Comparison of ENCODE assay signal across 23 cellular contexts in genomic region chr12:82659343-82660207, GRCh38. TPM values are rescaled to one million over a fixed set of nuclear protein-coding genes. Genes with fewer than 3 reads are reported as not detected.
"Had no signal": no experiment of that assay in that cellular context is flagged by ENCODE, and none has a peak within 500 bp of the region (broad histone marks: within the 10 kb centered on the region; RNA-seq: fewer than 3 reads in every experiment).

No MANE protein-coding gene starts in this region.

- H3K9me3 ChIP-seq: ascending aorta, breast epithelium, esophagus muscularis mucosa, neutrophil had no signal

- H3K4me3 ChIP-seq: ascending aorta, breast epithelium, esophagus muscularis mucosa, heart right ventricle, tibial nerve had no signal

- H3K36me3 ChIP-seq: ascending aorta, breast epithelium, esophagus muscularis mucosa, heart right ventricle, neutrophil, tibial nerve, WERI-Rb-1 had no signal

- FAIRE-seq: urothelium cell line had no signal

- H3K9me3 Mint-ChIP-seq: activated naive CD4-positive, alpha-beta T cell treated with anti-CD3 and anti-CD28 coated beads, Interleukin-2, amount 50 U/mL, for 24 hours; activated T-cell treated with anti-CD3 and anti-CD28 coated beads, Interleukin-2, amount 50 U/mL, for 72 hours; memory B cell had no signal

- H3K4me1 ChIP-seq: ascending aorta, breast epithelium, heart right ventricle, tibial nerve had no signal

- H3K27ac ChIP-seq: ascending aorta, breast epithelium, esophagus muscularis mucosa, heart right ventricle, neutrophil, tibial nerve, WERI-Rb-1 had no signal

- H3K4me1 Mint-ChIP-seq: activated naive CD4-positive, alpha-beta T cell treated with anti-CD3 and anti-CD28 coated beads, Interleukin-2, amount 50 U/mL, for 24 hours; immature natural killer cell; memory B cell; naive thymus-derived CD8-positive, alpha-beta T cell had no signal

- H3K27me3 Mint-ChIP-seq: dendritic cell treated with granulocyte-macrophage colony-stimulating factor and Interleukin-4, amounts not matched to agents 40 ng/mL and 50 ng/mL, for 4 days had no signal

- H3K27ac Mint-ChIP-seq: activated naive CD4-positive, alpha-beta T cell treated with anti-CD3 and anti-CD28 coated beads, Interleukin-2, amount 50 U/mL, for 24 hours; activated T-cell treated with anti-CD3 and anti-CD28 coated beads, Interleukin-2, amount 50 U/mL, for 72 hours; dendritic cell treated with granulocyte-macrophage colony-stimulating factor and Interleukin-4, amounts not matched to agents 40 ng/mL and 50 ng/mL, for 4 days; immature natural killer cell; memory B cell; naive thymus-derived CD8-positive, alpha-beta T cell had no signal

- H3K36me3 Mint-ChIP-seq: activated naive CD4-positive, alpha-beta T cell treated with anti-CD3 and anti-CD28 coated beads, Interleukin-2, amount 50 U/mL, for 24 hours; memory B cell; naive thymus-derived CD8-positive, alpha-beta T cell had no signal

- H3K27me3 ChIP-seq: ascending aorta, breast epithelium, esophagus muscularis mucosa, heart right ventricle, neutrophil, tibial nerve had no signal

- DNase-seq: activated CD4-positive, alpha-beta T cell treated with anti-CD3 and anti-CD28 coated beads for 1 hour; activated CD8-positive, alpha-beta memory T cell treated with anti-CD3 and anti-CD28 coated beads for 24 hours; activated gamma-delta T cell; activated T-cell treated with anti-CD3 and anti-CD28 coated beads, Interleukin-2, amount 50 U/mL, for 72 hours; effector CD8-positive, alpha-beta T cell; heart right ventricle; immature natural killer cell; naive thymus-derived CD8-positive, alpha-beta T cell; retina; stimulated activated CD4-positive, alpha-beta T cell treated with anti-CD3 and anti-CD28 coated beads, Interleukin-12 subunit alpha, Interleukin-12 subunit beta, amount 100 ng/mL, for 4 hours; stimulated activated CD4-positive, alpha-beta T cell treated with anti-CD3 and anti-CD28 coated beads, Interleukin-1b, Interleukin-23, amount 100 ng/mL, for 48 hours; stimulated activated CD8-positive, alpha-beta memory T cell treated with anti-CD3 and anti-CD28 coated beads, Interleukin-4, amount 100 ng/mL, for 48 hours; stimulated activated naive CD4-positive, alpha-beta T cell; WERI-Rb-1 had no signal

- H3K4me3 Mint-ChIP-seq: activated naive CD4-positive, alpha-beta T cell treated with anti-CD3 and anti-CD28 coated beads, Interleukin-2, amount 50 U/mL, for 24 hours; activated T-cell treated with anti-CD3 and anti-CD28 coated beads, Interleukin-2, amount 50 U/mL, for 72 hours; dendritic cell treated with granulocyte-macrophage colony-stimulating factor and Interleukin-4, amounts not matched to agents 40 ng/mL and 50 ng/mL, for 4 days; immature natural killer cell; memory B cell; naive thymus-derived CD8-positive, alpha-beta T cell had no signal

RNA-seq across cellular contexts. Expression of gene TMTC2, which starts 27.1 kb away (rescaled TPM):
- polyA plus RNA-seq: immature natural killer cell had no signal
